11 cellular contexts compared by ENCODE assay signal in genomic region chr1:85629532-85629920, GRCh38. TPM values are rescaled to one million over a fixed set of nuclear protein-coding genes. Genes with fewer than 3 reads are reported as not detected.
A peak's percentile ranks its signal among the peaks of the same experiment; 100 is the strongest.
DNase-seq lines count a peak whose midpoint lies in the region; ATAC-seq and TF ChIP-seq lines count a peak whose summit lies in the region.
"Had no signal": no experiment of that assay in that cellular context is flagged by ENCODE, and none has a peak within 500 bp of the region (broad histone marks: within the 10 kb centered on the region; RNA-seq: fewer than 3 reads in every experiment).

No MANE protein-coding gene starts in this region.

- H3K27ac Mint-ChIP-seq in natural killer cell, result no peak overlapping the region
- H3K27ac Mint-ChIP-seq: activated naive CD4-positive, alpha-beta T cell treated with anti-CD3 and anti-CD28 coated beads, Interleukin-2, amount 50 U/mL, for 72 hours had no signal

- CTCF ChIA-PET in HCT116 (lab: Charles Lee), result interaction anchor here (0.9 to 1.8 kb wide), 3 partner anchors 23 to 63 kb away, joined by 3 to 6 read pairs (median 3); partner anchors contain the start of gene CCN1

- no peaks in the 10 kb centered on the region for H3K27me3 Mint-ChIP-seq in natural killer cell (ENCODE audit: low read depth in 2 of 2)

- TF ChIP-seq RAD21 in HCT116 (IDR thresholded peaks at IDR 0.05; ENCODE audit: low read depth), result no peak

- H3F3A ChIP-seq in smooth muscle cell (ENCODE audit: low read depth), result peaks cover 8% of the 10 kb centered on the region

- no peaks in the 10 kb centered on the region for H3K36me3 ChIP-seq in HCT116 (ENCODE audit: control insufficient read depth in 1 of 2, insufficient read depth in 2 of 2, low read length in 2 of 2)
- H3K36me3 ChIP-seq in adipocyte (ENCODE audit: control insufficient read depth, insufficient read depth, low read length, severe bottlenecking), result no peaks in the 10 kb centered on the region
- no peaks in the 10 kb centered on the region for H3K36me3 ChIP-seq in smooth muscle cell (ENCODE audit: low read depth)

- H3K4me1 Mint-ChIP-seq in natural killer cell, result no peaks in the 10 kb centered on the region

- no peaks in the 10 kb centered on the region for H3K9me2 ChIP-seq in HCT116 (ENCODE audit: insufficient read depth)

- peak overlapping the region; percentile 72 for H3K4me2 ChIP-seq in HCT116 (ENCODE audit: low read length)
- H3K4me2 ChIP-seq in smooth muscle cell, result peak overlapping the region; percentile 47

- H3K9me3 ChIP-seq in HCT116 (ENCODE audit: control insufficient read depth in 1 of 2, insufficient read depth in 1 of 2, low read depth in 1 of 2, low read length in 2 of 2) (no peaks in the 10 kb centered on the region), adipocyte (ENCODE audit: control insufficient read depth, low read length) (no peaks in the 10 kb centered on the region), smooth muscle cell (replicated peaks; ENCODE audit: low read depth) (no peaks in the 10 kb centered on the region)

- intact Hi-C loops in HCT116 (cut with micrococcal nuclease), result no loop called here
- intact Hi-C loops in natural killer cell (cut with micrococcal nuclease), result no loop called here

- H4K20me1 ChIP-seq in HCT116 (ENCODE audit: insufficient read depth) (no peaks in the 10 kb centered on the region), smooth muscle cell (ENCODE audit: low read depth) (no peaks in the 10 kb centered on the region)

- peaks cover 2% of the 10 kb centered on the region in 2 donors for H3K9me3 Mint-ChIP-seq in natural killer cell

- peak overlapping the region; percentile 80 for H3K27ac ChIP-seq in HCT116 (ENCODE audit: low read depth, low read length)
- H3K27ac ChIP-seq in smooth muscle cell (ENCODE audit: low read depth), result peak overlapping the region; percentile 84

- RAD21 ChIA-PET in HCT116 (lab: Charles Lee; ENCODE audit: low non-redundant PET in 1 of 2, low total read pairs in 2 of 2, uncharacterized antibody in 2 of 2, unreplicated experiment in 2 of 2), result interaction anchor here (0.7 to 1.5 kb wide), 4 partner anchors 23 to 324 kb away, joined by 3 read pairs; no protein-coding TSS in a partner anchor

- WGBS in smooth muscle cell (ENCODE audit: low lambda C conversion rate), result 20% methylated on average over 2 of the region's 2 CpGs

- H3K9ac ChIP-seq in HCT116 (ENCODE audit: low read length) (peak overlapping the region; percentile 63), adipocyte (ENCODE audit: low read length) (peak overlapping the region; percentile 56), smooth muscle cell (ENCODE audit: low read depth) (peak overlapping the region; percentile 26)

- POLR2A ChIA-PET in HCT116 (lab: Charles Lee), result interaction anchor here (1.0 to 1.7 kb wide), 2 partner anchors 9 to 48 kb away, joined by 4 read pairs; partner anchors contain the start of gene CCN1

- DNase-seq in HCT116 (ENCODE audit: low read depth, low spot score) (no peak), adipocyte (ENCODE audit: low read depth) (no peak), kidney tubule cell (ENCODE audit: low spot score) (peak; percentile 63), smooth muscle cell (lab: John Stamatoyannopoulos, UW; ENCODE audit: unreplicated experiment) (no peak), NCI-H2196 treated with DMSO at 0.1 percent for 48 hours (lab: John Stamatoyannopoulos, UW; ENCODE audit: unreplicated experiment) (no peak), iPS-NIHi7 (ENCODE audit: extremely low spot score) (no peak), natural killer cell (no peak)
- DNase-seq: stimulated activated CD8-positive, alpha-beta memory T cell treated with anti-CD3 and anti-CD28 coated beads, Interleukin-4, amount 100 ng/mL, for 48 hours had no signal

- peak overlapping the region in 1 of 2 experiments; percentile 27 for H3K4me3 ChIP-seq in HCT116 (replicated peaks in 1 of 2; ENCODE audit: low read depth in 1 of 2, low read length in 2 of 2)
- no peak overlapping the region for H3K4me3 ChIP-seq in adipocyte (ENCODE audit: low read length)
- no peak overlapping the region for H3K4me3 ChIP-seq in smooth muscle cell

- no peak overlapping the region for H3K4me3 Mint-ChIP-seq in natural killer cell

- H3K27me3 ChIP-seq in HCT116 (ENCODE audit: insufficient read depth, low read length) (no peaks in the 10 kb centered on the region), adipocyte (replicated peaks; ENCODE audit: control insufficient read depth, insufficient read depth, low read length) (no peaks in the 10 kb centered on the region), smooth muscle cell (ENCODE audit: low read depth) (no peaks in the 10 kb centered on the region)

- peaks cover 6% of the 10 kb centered on the region for H3K36me3 Mint-ChIP-seq in natural killer cell

- no TSS peak for BruUV-seq in HCT116 (replicated peaks; lab: Mats Ljungman, UMichigan)

- H3K4me1 ChIP-seq in HCT116 (ENCODE audit: control insufficient read depth in 1 of 2, insufficient read depth in 2 of 2, low read length in 2 of 2) (peaks cover 19 to 32% of the 10 kb centered on the region in 2 experiments; a peak in 3 of 4 replicates), adipocyte (ENCODE audit: control insufficient read depth, insufficient read depth, low read length) (peaks cover 12% of the 10 kb centered on the region), smooth muscle cell (ENCODE audit: low read depth) (peaks cover 4% of the 10 kb centered on the region)

- H3K79me2 ChIP-seq in HCT116 (ENCODE audit: insufficient read depth, low read length) (no peaks in the 10 kb centered on the region), smooth muscle cell (ENCODE audit: low read depth) (no peaks in the 10 kb centered on the region)

- no peak for TF ChIP-seq CTCF in HCT116 (IDR thresholded peaks at IDR 0.05 in 2 of 3, conservative IDR thresholded peaks at IDR 0.05 in 1 of 3; ENCODE audit: borderline replicate concordance in 1 of 3, insufficient read depth in 1 of 3, low read depth in 2 of 3, low read length in 2 of 3)
- no peak for TF ChIP-seq CTCF in smooth muscle cell (IDR thresholded peaks at IDR 0.05; ENCODE audit: borderline replicate concordance, insufficient read depth, poor library complexity, severe bottlenecking)
- no peak for TF ChIP-seq CTCF in natural killer cell (IDR thresholded peaks at IDR 0.05)

- ATAC-seq in HCT116 (peak; percentile 47), natural killer cell (no peak), GM21786 (IDR thresholded peaks at IDR 0.05; ENCODE audit: unreplicated experiment) (no peak)
- ATAC-seq: activated naive CD4-positive, alpha-beta T cell treated with anti-CD3 and anti-CD28 coated beads, Interleukin-2, amount 50 U/mL, for 72 hours had no signal

- no peak overlapping the region for H2AFZ ChIP-seq in HCT116 (ENCODE audit: low read depth, low read length, poor library complexity, severe bottlenecking)
- no peak overlapping the region for H2AFZ ChIP-seq in smooth muscle cell (ENCODE audit: low read depth)

- no peak for TF ChIP-seq POLR2A in HCT116 (IDR thresholded peaks at IDR 0.05; ENCODE audit: borderline replicate concordance, extremely low read depth, insufficient read depth, insufficient read length)

TF ChIP-seq in HCT116, 20 proteins besides CTCF, POLR2A, EP300 and RAD21:
- TF ChIP-seq SIN3A (IDR thresholded peaks at IDR 0.05; ENCODE audit: low read depth) (no peak), JUND (IDR thresholded peaks at IDR 0.05) (peak; percentile 5), SP1 (IDR thresholded peaks at IDR 0.05; ENCODE audit: low read depth) (peak; percentile 27), ZNF274 (IDR thresholded peaks at IDR 0.05; ENCODE audit: low read depth, low read length) (no peak), CBX3 (IDR thresholded peaks at IDR 0.05; ENCODE audit: low read depth) (no peak)
- TF ChIP-seq, protein P1, sequence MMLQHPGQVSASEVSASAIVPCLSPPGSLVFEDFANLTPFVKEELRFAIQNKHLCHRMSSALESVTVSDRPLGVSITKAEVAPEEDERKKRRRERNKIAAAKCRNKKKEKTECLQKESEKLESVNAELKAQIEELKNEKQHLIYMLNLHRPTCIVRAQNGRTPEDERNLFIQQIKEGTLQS (IDR thresholded peaks at IDR 0.05), result no peak

RNA-seq across cellular contexts. Expression of gene CCN1, which starts 49.0 kb away (rescaled TPM):
- total RNA-seq in HCT116 (2021; ENCODE audit: unreplicated experiment) (21.9 TPM), smooth muscle cell (440 and 450 TPM in 2 replicates), natural killer cell (not detected)
- polyA plus RNA-seq in HCT116 (2012), result 75.5 and 156 TPM in 2 replicates
- polyA plus RNA-seq in smooth muscle cell, result 1,412 and 1,766 TPM in 2 replicates
- total RNA-seq: activated naive CD4-positive, alpha-beta T cell treated with anti-CD3 and anti-CD28 coated beads, Interleukin-2, amount 50 U/mL, for 72 hours; mononuclear cell had no signal

Comparison
In these comparisons a context has a peak if more than half of its experiments do, and no peak if none do; other contexts are left out.
1. RNA of gene CCN1, which starts 49.0 kb away (total RNA-seq): 440 to 450 TPM in smooth muscle cell and 21.9 TPM in HCT116 (single experiment); not detected in natural killer cell; every median in the first group is over 10 times any median in the second.
2. Peak in every context shown above with its lines, with median percentiles within 50 percentile points of each other: H3K9ac ChIP-seq.